Comparison of ENCODE assay signal across 23 cellular contexts in genomic region chr4:21856301-21856700, GRCh38.
DNase-seq lines count a peak whose midpoint lies in the region; ATAC-seq and TF ChIP-seq lines count a peak whose summit lies in the region.
"Had no signal": no experiment of that assay in that cellular context is flagged by ENCODE, and none has a peak within 500 bp of the region (broad histone marks: within the 10 kb centered on the region; RNA-seq: fewer than 3 reads in every experiment).

No MANE protein-coding gene starts in this region.

- H2AFZ ChIP-seq in neuronal stem cell (ENCODE audit: low read length) (no peak overlapping the region), PC-3 (ENCODE audit: low read length) (no peak overlapping the region)

- POLR2A ChIA-PET in PC-3 (lab: Charles Lee; ENCODE audit: unreplicated experiment) = no interaction called here

- peak overlapping the region; percentile 4 for H2AK5ac ChIP-seq in neuronal stem cell (ENCODE audit: low read depth, low read length)

- ATAC-seq in right cardiac atrium = peak in 1 of 2 donors; percentile 36
- no peak for ATAC-seq in Right ventricle myocardium inferior
- peak; percentile 10 for ATAC-seq in sciatic nerve
- no peak for ATAC-seq in HG02571 (IDR thresholded peaks at IDR 0.05; ENCODE audit: unreplicated experiment)
- ATAC-seq in omental fat pad (ENCODE audit: low FRiP score) = no peak
- ATAC-seq in PC-3 = no peak
- ATAC-seq: GM12878 had no signal

- no peaks in the 10 kb centered on the region for H3K9me2 ChIP-seq in PC-3 (replicated peaks; ENCODE audit: low read length)

- BruUV-seq in PC-3 (replicated peaks; lab: Mats Ljungman, UMichigan) = no TSS peak

- H3K36me3 ChIP-seq in neuronal stem cell (replicated peaks in 1 of 2; ENCODE audit: control insufficient read depth in 2 of 2, insufficient read depth in 2 of 2, low read length in 2 of 2) = no peaks in the 10 kb centered on the region
- no peaks in the 10 kb centered on the region for H3K36me3 ChIP-seq in PC-3 (ENCODE audit: low read depth, low read length)
- H3K36me3 ChIP-seq: BE2C, BLaER1 had no signal

- no peaks in the 10 kb centered on the region for H4K20me1 ChIP-seq in PC-3 (ENCODE audit: low read length)
- H4K20me1 ChIP-seq: BLaER1 had no signal

- H3K4me2 ChIP-seq in neuronal stem cell (ENCODE audit: insufficient read depth, low read length, poor library complexity, severe bottlenecking) = no peak overlapping the region
- no peak overlapping the region for H3K4me2 ChIP-seq in PC-3 (ENCODE audit: low read length)
- H3K4me2 ChIP-seq: BLaER1 had no signal

- H3K14ac ChIP-seq in neuronal stem cell (ENCODE audit: low read length) = no peak overlapping the region

- H2BK15ac ChIP-seq in neuronal stem cell (ENCODE audit: low read length) = no peak overlapping the region

- no peak overlapping the region for H4K8ac ChIP-seq in neuronal stem cell (ENCODE audit: low read depth, low read length)

- peak in 2 of 3 donors; percentile 21 to 22 for DNase-seq in right cardiac atrium
- DNase-seq in Right ventricle myocardium inferior (ENCODE audit: missing footprints) = no peak
- no peak for DNase-seq in neuronal stem cell (ENCODE audit: low spot score)
- DNase-seq in sciatic nerve (ENCODE audit: low spot score) = no peak
- no peak for DNase-seq in omental fat pad (ENCODE audit: low spot score)
- no peak for DNase-seq in PC-3
- DNase-seq: 8988T; ACHN; BE2C; CD4-positive, alpha-beta memory T cell; CD4-positive, CD25-positive, alpha-beta regulatory T cell; CD8-positive, alpha-beta memory T cell; COR-L47; DMS 273 treated with DMSO at 0.1 percent for 48 hours; DMS153; DMS53; DMS79; DND-41; EL; GDM1 had no signal

- H3F3A ChIP-seq in PC-3 (ENCODE audit: low read length, unreplicated experiment) = no peaks in the 10 kb centered on the region

- H3K4ac ChIP-seq in neuronal stem cell (ENCODE audit: low read length) = no peak overlapping the region

- TF ChIP-seq CTCF in omental fat pad (IDR thresholded peaks at IDR 0.05) (no peak), PC-3 (conservative IDR thresholded peaks at IDR 0.05; ENCODE audit: low read depth, low read length) (no peak)

- no peak overlapping the region for H2BK12ac ChIP-seq in neuronal stem cell (ENCODE audit: low read length)

- H3K79me2 ChIP-seq in PC-3 (ENCODE audit: low read length) = no peaks in the 10 kb centered on the region

- H3K9me3 ChIP-seq in right cardiac atrium (ENCODE audit: control insufficient read depth, low read length) (no peaks in the 10 kb centered on the region), neuronal stem cell (replicated peaks in 1 of 2; ENCODE audit: control insufficient read depth in 2 of 2, insufficient read depth in 1 of 2, low read depth in 1 of 2, low read length in 2 of 2) (peaks cover 0 to 8% of the 10 kb centered on the region in 2 donors), PC-3 (ENCODE audit: low read length) (no peaks in the 10 kb centered on the region)
- H3K9me3 ChIP-seq: BE2C had no signal

- H3K4me1 ChIP-seq in right cardiac atrium (ENCODE audit: control insufficient read depth, insufficient read depth, low read length) = no peaks in the 10 kb centered on the region
- no peaks in the 10 kb centered on the region for H3K4me1 ChIP-seq in neuronal stem cell (ENCODE audit: control insufficient read depth in 2 of 2, insufficient read depth in 1 of 2, low read depth in 1 of 2, low read length in 2 of 2)
- no peaks in the 10 kb centered on the region for H3K4me1 ChIP-seq in PC-3 (ENCODE audit: insufficient read depth, low read length)
- H3K4me1 ChIP-seq: BE2C, BLaER1 had no signal

- CTCF ChIA-PET in PC-3 (lab: Charles Lee) = no interaction called here

- H3K4me3 ChIP-seq in right cardiac atrium (ENCODE audit: low read length) (no peak overlapping the region), neuronal stem cell (ENCODE audit: low read length in 2 of 2) (no peak overlapping the region), PC-3 (ENCODE audit: low read length) (no peak overlapping the region)
- H3K4me3 ChIP-seq: BLaER1, GM12878 had no signal

- no peak overlapping the region for H4K91ac ChIP-seq in neuronal stem cell (ENCODE audit: low read depth, low read length, poor library complexity)

- H3K27me3 ChIP-seq in right cardiac atrium (ENCODE audit: control insufficient read depth, insufficient read depth) = no peaks in the 10 kb centered on the region
- H3K27me3 ChIP-seq in neuronal stem cell (ENCODE audit: control insufficient read depth in 3 of 3, insufficient read depth in 3 of 3, low read depth in 1 of 3, low read length in 3 of 3) = no peaks in the 10 kb centered on the region
- no peaks in the 10 kb centered on the region for H3K27me3 ChIP-seq in PC-3 (ENCODE audit: low read length)
- H3K27me3 ChIP-seq: BLaER1 had no signal

- H3K27ac ChIP-seq in right cardiac atrium (ENCODE audit: low read length) (no peak overlapping the region), neuronal stem cell (replicated peaks; ENCODE audit: low read length) (no peak overlapping the region), PC-3 (ENCODE audit: low read length) (no peak overlapping the region)
- H3K27ac ChIP-seq: BLaER1 had no signal

- no peak overlapping the region for H2BK120ac ChIP-seq in neuronal stem cell (ENCODE audit: low read depth, low read length)

- H2BK5ac ChIP-seq in neuronal stem cell (ENCODE audit: low read length) = no peak overlapping the region

- H3K79me1 ChIP-seq in neuronal stem cell (ENCODE audit: low read depth, low read length) = peaks cover 5% of the 10 kb centered on the region

- intact Hi-C loops in right cardiac atrium (cut with DNase I) = no loop called here
- intact Hi-C loops in Right ventricle myocardium inferior (cut with DNase I) = no loop called here
- intact Hi-C loops in sciatic nerve (cut with DNase I) = no loop called here
- intact Hi-C loops in PC-3 (cut with micrococcal nuclease) = no loop called here

- 73% methylated on average over 6 of the region's 6 CpGs for WGBS in right cardiac atrium
- WGBS in neuronal stem cell (ENCODE audit: extremely low coverage in 2 of 2, insufficient read length in 2 of 2, insufficient replicate concordance in 1 of 2), 2 donors = no CpG with 5 or more reads among the region's 6 CpGs

- H3K18ac ChIP-seq in neuronal stem cell (ENCODE audit: low read length) = no peak overlapping the region

- no peak overlapping the region for H3K9ac ChIP-seq in neuronal stem cell (ENCODE audit: low read depth, low read length, poor library complexity)
- H3K9ac ChIP-seq in PC-3 (ENCODE audit: low read length) = no peak overlapping the region
- H3K9ac ChIP-seq: BLaER1 had no signal

- peak overlapping the region; percentile 80 for H3K23ac ChIP-seq in neuronal stem cell (ENCODE audit: low read depth, low read length, poor library complexity)

Comparison
In these comparisons a context has a peak if more than half of its experiments do, and no peak if none do; other contexts are left out.
1. DNase-seq: peak in right cardiac atrium (2 of 3); none in Right ventricle myocardium inferior (single experiment), neuronal stem cell (single experiment), sciatic nerve (single experiment), omental fat pad (single experiment) and PC-3 (single experiment).